12 cellular contexts compared by ENCODE assay signal in genomic region chr22:25178348-25178747, GRCh38. TPM values are rescaled to one million over a fixed set of nuclear protein-coding genes. Genes with fewer than 3 reads are reported as not detected.
"Had no signal": no experiment of that assay in that cellular context is flagged by ENCODE, and none has a peak within 500 bp of the region (broad histone marks: within the 10 kb centered on the region; RNA-seq: fewer than 3 reads in every experiment).

No MANE protein-coding gene starts in this region.

RNA-seq across cellular contexts. Expression of gene CRYBB3, which starts 21.3 kb away (rescaled TPM):
- total RNA-seq: bronchial epithelial cell, cerebellum, dermis blood vessel endothelial cell, fibroblast of lung, mammary epithelial cell, mononuclear cell, occipital lobe, SJCRH30, thyroid gland, uterus had no signal
- polyA plus RNA-seq: fibroblast of lung, immature natural killer cell had no signal

RNA-seq across cellular contexts. Expression of gene CRYBB2, which starts 41.1 kb away (rescaled TPM):
- total RNA-seq: astrocyte, bronchial epithelial cell, cerebellum, dermis blood vessel endothelial cell, fibroblast of lung, mononuclear cell, occipital lobe, uterus had no signal
- polyA plus RNA-seq: fibroblast of lung, immature natural killer cell had no signal
